Comparison of ENCODE assay signal across 8 cellular contexts in the genomic region with DNA sequence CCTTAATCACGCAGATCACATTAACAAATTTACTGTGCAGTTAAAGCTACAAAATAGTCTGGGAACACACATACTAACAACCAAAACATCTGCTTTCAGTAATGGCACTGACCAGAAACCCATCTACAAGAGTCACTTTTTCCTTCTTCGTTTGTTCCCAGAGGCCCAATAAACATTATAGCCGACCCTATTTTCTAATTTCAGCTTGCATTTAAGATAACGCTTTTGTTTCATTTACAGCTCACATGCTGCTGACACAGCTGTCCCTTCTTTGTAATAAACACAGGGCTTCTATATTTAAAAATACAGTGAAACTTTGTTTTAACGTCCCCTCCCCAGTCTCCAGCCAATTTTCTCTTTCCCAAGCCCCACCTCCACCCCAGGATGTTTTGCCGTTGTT. TPM values are rescaled to one million over a fixed set of nuclear protein-coding genes. Genes with fewer than 3 reads are reported as not detected.
DNase-seq lines count a peak whose midpoint lies in the region; ATAC-seq and TF ChIP-seq lines count a peak whose summit lies in the region.

No MANE protein-coding gene starts in this region.

- H3K9me3 ChIP-seq in left ventricle myocardium inferior (replicated peaks), result no peaks in the 10 kb centered on the region
- no peaks in the 10 kb centered on the region for H3K9me3 ChIP-seq in skeletal muscle tissue (ENCODE audit: control insufficient read depth in 3 of 3, low read length in 3 of 3)

- peaks cover 94% of the 10 kb centered on the region for H3K4me1 ChIP-seq in left ventricle myocardium inferior
- peaks cover 38 to 52% (median 46%) of the 10 kb centered on the region in 3 donors for H3K4me1 ChIP-seq in skeletal muscle tissue (ENCODE audit: control insufficient read depth in 3 of 3, insufficient read depth in 3 of 3, low read length in 3 of 3)

- ATAC-seq in HG03439 (IDR thresholded peaks at IDR 0.05; ENCODE audit: unreplicated experiment), result no peak

- H3K4me3 ChIP-seq in left ventricle myocardium inferior, result peak overlapping the region; percentile 79
- H3K4me3 ChIP-seq in WI38 (ENCODE audit: low read depth, low read length), result peak overlapping the region; percentile 74
- H3K4me3 ChIP-seq in skeletal muscle tissue (ENCODE audit: low read length in 3 of 3), result peak overlapping the region; percentile 88 to 98 (median 96)

- H3K36me3 ChIP-seq in left ventricle myocardium inferior (no peaks in the 10 kb centered on the region), skeletal muscle tissue (ENCODE audit: control insufficient read depth in 3 of 3, insufficient read depth in 3 of 3, low read length in 3 of 3) (peaks cover 0 to 5% (median 3%) of the 10 kb centered on the region in 3 donors)

- peak overlapping the region; percentile 81 to 98 (median 94) for H3K9ac ChIP-seq in skeletal muscle tissue (ENCODE audit: low read depth in 1 of 3, low read length in 3 of 3)

- intact Hi-C loops in left ventricle myocardium inferior (cut with micrococcal nuclease) (no loop called here), cardiac septum (cut with DNase I) (loop anchor here (5.0 kb wide), 1 partner anchor 137 kb away; no protein-coding TSS in a partner anchor)

- TF ChIP-seq CTCF in left ventricle myocardium inferior (IDR thresholded peaks at IDR 0.05; ENCODE audit: borderline replicate concordance), result no peak
- TF ChIP-seq CTCF in WI38 (IDR thresholded peaks at IDR 0.05; ENCODE audit: low read depth, low read length), result no peak

- no peak for DNase-seq in left ventricle myocardium inferior
- no peak for DNase-seq in cardiac septum (ENCODE audit: low spot score)
- peak; percentile 62 for DNase-seq in globus pallidus (ENCODE audit: low spot score)
- no peak for DNase-seq in stimulated activated CD4-positive, alpha-beta T cell treated with anti-CD3 and anti-CD28 coated beads, Interleukin-2, amount 100 ng/mL, for 48 hours
- no peak for DNase-seq in NCI-H2171 (lab: John Stamatoyannopoulos, UW)

- H3K27ac ChIP-seq in left ventricle myocardium inferior (replicated peaks), result peak overlapping the region; percentile 98
- H3K27ac ChIP-seq in skeletal muscle tissue (ENCODE audit: low read depth, low read length), result peak overlapping the region; percentile 97

- H3K27me3 ChIP-seq in left ventricle myocardium inferior (ENCODE audit: low read depth), result no peaks in the 10 kb centered on the region
- no peaks in the 10 kb centered on the region for H3K27me3 ChIP-seq in skeletal muscle tissue (ENCODE audit: control insufficient read depth in 3 of 3, insufficient read depth in 3 of 3, low read length in 3 of 3)

RNA-seq across cellular contexts. Expression of a gene that starts 1.8 kb away (rescaled TPM):
- total RNA-seq in left ventricle myocardium inferior (22.6 TPM), cardiac septum (18.1 TPM), skeletal muscle tissue (6.8 TPM)

RNA-seq across cellular contexts. Expression of a gene that starts 40.4 kb away (rescaled TPM):
- total RNA-seq in left ventricle myocardium inferior (31.1 TPM), cardiac septum (36.6 TPM), skeletal muscle tissue (33.9 TPM)
